In genomic region chr10:59176241-59177030, GRCh38 we compare ENCODE assay signal across 9 cellular contexts. TPM values are rescaled to one million over a fixed set of nuclear protein-coding genes. Genes with fewer than 3 reads are reported as not detected.
DNase-seq lines count a peak whose midpoint lies in the region; ATAC-seq and TF ChIP-seq lines count a peak whose summit lies in the region.
"Had no signal": no experiment of that assay in that cellular context is flagged by ENCODE, and none has a peak within 500 bp of the region (broad histone marks: within the 10 kb centered on the region; RNA-seq: fewer than 3 reads in every experiment).

Gene PHYHIPL, plus strand, starts transcription at chr10:59176643. Its CDS starts 211 bp downstream, at chr10:59176854.

- intact Hi-C loops in dorsolateral prefrontal cortex (cut with DNase I): loop anchor here (2.0 to 10.0 kb wide), 10 partner anchors 49 to 408 kb away; partner anchors contain the start of gene FAM13C (in 1 of the 2)

- peak within 1 kb of the TSS; percentile 62 to 93 (median 81) for H3K4me3 ChIP-seq in dorsolateral prefrontal cortex

- TF ChIP-seq CTCF in dorsolateral prefrontal cortex (IDR thresholded peaks at IDR 0.05 in 54 of 56, conservative IDR thresholded peaks at IDR 0.05 in 2 of 56; ENCODE audit: low read depth in 1 of 56, partially characterized antibody in 56 of 56): peak in 4 of 56 donors; percentile 3 to 18 (median 12)

- ATAC-seq in GM21717 (IDR thresholded peaks at IDR 0.05; ENCODE audit: unreplicated experiment): no peak

- peak; percentile 69 for DNase-seq in DMS153 treated with DMSO at 0.1 percent for 48 hours (lab: John Stamatoyannopoulos, UW; ENCODE audit: unreplicated experiment)
- DNase-seq in NCI-H2081 (lab: John Stamatoyannopoulos, UW): peak; percentile 80 to 86
- peak; percentile 44 to 82 (median 66) for DNase-seq in dorsolateral prefrontal cortex
- peak; percentile 84 for DNase-seq in midbrain (lab: John Stamatoyannopoulos, UW)
- DNase-seq in SKM-1 treated with dmso at 0.1 percent for 144 hours (lab: John Stamatoyannopoulos, UW; ENCODE audit: unreplicated experiment): no peak
- no peak for DNase-seq in stimulated activated CD4-positive, alpha-beta T cell treated with anti-CD3 and anti-CD28 coated beads, Interleukin-12 subunit alpha, Interleukin-12 subunit beta, amount 100 ng/mL, for 4 hours
- no peak for DNase-seq in activated naive CD4-positive, alpha-beta T cell treated with anti-CD3 and anti-CD28 coated beads, Interleukin-2, amount 50 U/mL, for 16 hours
- DNase-seq: activated T-cell treated with anti-CD3 and anti-CD28 coated beads, Interleukin-2, amount 50 U/mL, for 4 hours had no signal

- H3K27me3 ChIP-seq in dorsolateral prefrontal cortex: no peaks in the 10 kb centered on the region

- peak within 1 kb of the TSS; percentile 88 to 99 (median 97) for H3K27ac ChIP-seq in dorsolateral prefrontal cortex

RNA-seq across cellular contexts. Expression of gene PHYHIPL, which starts in this region (rescaled TPM):
- 100 to 1,000 TPM in 119 of 120 experiments, 10 to 100 TPM in 1; 87.4 to 225 (median 166) TPM for total RNA-seq in dorsolateral prefrontal cortex
- total RNA-seq: activated T-cell treated with anti-CD3 and anti-CD28 coated beads, Interleukin-2, amount 50 U/mL, for 4 hours had no signal

Comparison
In these comparisons a context has a peak if more than half of its experiments do, and no peak if none do; other contexts are left out.
1. DNase-seq: peak in DMS153 treated with DMSO at 0.1 percent for 48 hours (single experiment), NCI-H2081 (2 of 2), dorsolateral prefrontal cortex (10 of 10) and midbrain (single experiment); none in SKM-1 treated with dmso at 0.1 percent for 144 hours (single experiment), stimulated activated CD4-positive, alpha-beta T cell treated with anti-CD3 and anti-CD28 coated beads, Interleukin-12 subunit alpha, Interleukin-12 subunit beta, amount 100 ng/mL, for 4 hours (single experiment) and activated naive CD4-positive, alpha-beta T cell treated with anti-CD3 and anti-CD28 coated beads, Interleukin-2, amount 50 U/mL, for 16 hours (single experiment).